Comparison of ENCODE assay signal across 21 cellular contexts in genomic region chr17:14318906-14319205, GRCh38. TPM values are rescaled to one million over a fixed set of nuclear protein-coding genes. Genes with fewer than 3 reads are reported as not detected.
DNase-seq lines count a peak whose midpoint lies in the region; ATAC-seq lines count a peak whose summit lies in the region.
"Had no signal": no experiment of that assay in that cellular context is flagged by ENCODE, and none has a peak within 500 bp of the region (broad histone marks: within the 10 kb centered on the region; RNA-seq: fewer than 3 reads in every experiment).

No MANE protein-coding gene starts in this region.

- H3K27me3 Mint-ChIP-seq in CD4-positive, CD25-positive, alpha-beta regulatory T cell: no peaks in the 10 kb centered on the region
- no peaks in the 10 kb centered on the region for H3K27me3 Mint-ChIP-seq in activated T-helper 1 cell treated with anti-CD3 and anti-CD28 coated beads, Interleukin-12 subunit alpha, Interleukin-12 subunit beta, Interleukin-2, Interleukin-4 antibody, amounts not matched to agents 30 ng/mL and 10 ng/mL and 1 ng/mL, durations not matched to agents 14 hours and 24 hours and 36 hours (ENCODE audit: insufficient read depth)
- H3K27me3 Mint-ChIP-seq in naive thymus-derived CD4-positive, alpha-beta T cell: no peaks in the 10 kb centered on the region

- H3K4me1 Mint-ChIP-seq in CD4-positive, CD25-positive, alpha-beta regulatory T cell: peaks cover 62 to 96% (median 83%) of the 10 kb centered on the region in 4 donors
- peaks cover 63% of the 10 kb centered on the region for H3K4me1 Mint-ChIP-seq in activated T-helper 1 cell treated with anti-CD3 and anti-CD28 coated beads, Interleukin-12 subunit alpha, Interleukin-12 subunit beta, Interleukin-2, Interleukin-4 antibody, amounts not matched to agents 30 ng/mL and 10 ng/mL and 1 ng/mL, durations not matched to agents 14 hours and 24 hours and 36 hours (ENCODE audit: low read depth)
- H3K4me1 Mint-ChIP-seq in naive thymus-derived CD4-positive, alpha-beta T cell: peaks cover 55 to 97% (median 95%) of the 10 kb centered on the region in 7 donors
- H3K4me1 Mint-ChIP-seq: memory B cell had no signal

- H3K4me3 ChIP-seq in CD4-positive, CD25-positive, alpha-beta regulatory T cell (ENCODE audit: low read depth, low read length): peak overlapping the region; percentile 29
- no peak overlapping the region for H3K4me3 ChIP-seq in naive thymus-derived CD4-positive, alpha-beta T cell (ENCODE audit: low read length)
- H3K4me3 ChIP-seq: coronary artery, spleen had no signal

- peak; percentile 36 for DNase-seq in activated CD4-positive, alpha-beta T cell treated with anti-CD3 and anti-CD28 coated beads for 48 hours
- DNase-seq in activated CD4-positive, alpha-beta T cell treated with anti-CD3 and anti-CD28 coated beads for 1 hour: no peak
- no peak for DNase-seq in CD4-positive, CD25-positive, alpha-beta regulatory T cell
- no peak for DNase-seq in activated T-helper 1 cell treated with anti-CD3 and anti-CD28 coated beads, Interleukin-12 subunit alpha, Interleukin-12 subunit beta, Interleukin-2, Interleukin-4 antibody, amounts not matched to agents 30 ng/mL and 10 ng/mL and 1 ng/mL, durations not matched to agents 14 hours and 24 hours and 36 hours (ENCODE audit: low spot score)
- DNase-seq in naive thymus-derived CD4-positive, alpha-beta T cell: peak in 3 of 9 donors; percentile 36 to 43 (median 39)
- DNase-seq in NCI-H2029 (lab: John Stamatoyannopoulos, UW): no peak
- no peak for DNase-seq in activated CD4-positive, CD25-positive, alpha-beta regulatory T cell (lab: John Stamatoyannopoulos, UW)
- DNase-seq: foreskin fibroblast, HFFc6, hippocampal formation, Karpas-422, NCI-H1105, NCI-H69, PC-3, spleen had no signal

- H3K9me3 ChIP-seq in CD4-positive, CD25-positive, alpha-beta regulatory T cell (ENCODE audit: control insufficient read depth in 2 of 2, low read length in 2 of 2): no peaks in the 10 kb centered on the region
- H3K9me3 ChIP-seq in naive thymus-derived CD4-positive, alpha-beta T cell (ENCODE audit: control insufficient read depth in 2 of 3, low read length in 3 of 3): no peaks in the 10 kb centered on the region
- H3K9me3 ChIP-seq: spleen had no signal

- CTCF ChIA-PET in naive thymus-derived CD4-positive, alpha-beta T cell (lab: Charles Lee): no interaction called here

- H3K27me3 ChIP-seq in CD4-positive, CD25-positive, alpha-beta regulatory T cell (ENCODE audit: control insufficient read depth, insufficient read depth, low read length): no peaks in the 10 kb centered on the region
- H3K27me3 ChIP-seq in naive thymus-derived CD4-positive, alpha-beta T cell (ENCODE audit: control insufficient read depth in 2 of 2, insufficient read depth in 2 of 2, low read length in 2 of 2): no peaks in the 10 kb centered on the region
- H3K27me3 ChIP-seq: spleen had no signal

- H3K27ac ChIP-seq in CD4-positive, CD25-positive, alpha-beta regulatory T cell (ENCODE audit: insufficient read depth, low read length, poor library complexity, severe bottlenecking): no peak overlapping the region
- H3K27ac ChIP-seq in naive thymus-derived CD4-positive, alpha-beta T cell (ENCODE audit: low read depth, low read length): no peak overlapping the region
- H3K27ac ChIP-seq: C4-2B, coronary artery, spleen had no signal

- H3K36me3 Mint-ChIP-seq in CD4-positive, CD25-positive, alpha-beta regulatory T cell: peaks cover 36% of the 10 kb centered on the region
- peaks cover 46% of the 10 kb centered on the region for H3K36me3 Mint-ChIP-seq in activated T-helper 1 cell treated with anti-CD3 and anti-CD28 coated beads, Interleukin-12 subunit alpha, Interleukin-12 subunit beta, Interleukin-2, Interleukin-4 antibody, amounts not matched to agents 30 ng/mL and 10 ng/mL and 1 ng/mL, durations not matched to agents 14 hours and 24 hours and 36 hours (ENCODE audit: low read depth)
- H3K36me3 Mint-ChIP-seq in naive thymus-derived CD4-positive, alpha-beta T cell: peaks cover 0 to 40% (median 19%) of the 10 kb centered on the region in 5 donors
- H3K36me3 Mint-ChIP-seq: memory B cell had no signal

- H3K36me3 ChIP-seq in CD4-positive, CD25-positive, alpha-beta regulatory T cell (ENCODE audit: control insufficient read depth, insufficient read depth, low read length): peaks cover 32% of the 10 kb centered on the region
- no peaks in the 10 kb centered on the region for H3K36me3 ChIP-seq in naive thymus-derived CD4-positive, alpha-beta T cell (ENCODE audit: control insufficient read depth in 2 of 3, insufficient read depth in 3 of 3, low read length in 3 of 3)

- peak in 1 of 2 donors; percentile 34 for ATAC-seq in CD4-positive, CD25-positive, alpha-beta regulatory T cell (ENCODE audit: low read depth in 2 of 2)
- peak; percentile 41 for ATAC-seq in naive thymus-derived CD4-positive, alpha-beta T cell
- no peak for ATAC-seq in GM21360 (IDR thresholded peaks at IDR 0.05; ENCODE audit: unreplicated experiment)
- ATAC-seq: PC-3 had no signal

- peaks cover 0 to 2% (median 0%) of the 10 kb centered on the region in 7 donors for H3K9me3 Mint-ChIP-seq in CD4-positive, CD25-positive, alpha-beta regulatory T cell
- no peaks in the 10 kb centered on the region for H3K9me3 Mint-ChIP-seq in activated T-helper 1 cell treated with anti-CD3 and anti-CD28 coated beads, Interleukin-12 subunit alpha, Interleukin-12 subunit beta, Interleukin-2, Interleukin-4 antibody, amounts not matched to agents 30 ng/mL and 10 ng/mL and 1 ng/mL, durations not matched to agents 14 hours and 24 hours and 36 hours
- no peaks in the 10 kb centered on the region for H3K9me3 Mint-ChIP-seq in naive thymus-derived CD4-positive, alpha-beta T cell
- H3K9me3 Mint-ChIP-seq: activated T-helper 2 cell treated with anti-CD3 and anti-CD28 coated beads, Interferon-gamma antibody, Interleukin-2, Interleukin-4, amounts not matched to agents 10 μg/mL and 5 μg/mL and 100 μg/mL, durations not matched to agents 14 hours and 24 hours and 36 hours; HFFc6; memory B cell; nephron had no signal

- peaks cover 85% of the 10 kb centered on the region for H3K4me1 ChIP-seq in CD4-positive, CD25-positive, alpha-beta regulatory T cell (ENCODE audit: control insufficient read depth, insufficient read depth, low read length, poor library complexity, severe bottlenecking)
- peaks cover 7 to 37% of the 10 kb centered on the region in 2 donors for H3K4me1 ChIP-seq in naive thymus-derived CD4-positive, alpha-beta T cell (ENCODE audit: control insufficient read depth in 2 of 2, insufficient read depth in 2 of 2, low read length in 2 of 2)

- peak overlapping the region; percentile 44 to 90 (median 60) for H3K4me3 Mint-ChIP-seq in CD4-positive, CD25-positive, alpha-beta regulatory T cell
- peak overlapping the region; percentile 37 for H3K4me3 Mint-ChIP-seq in activated T-helper 1 cell treated with anti-CD3 and anti-CD28 coated beads, Interleukin-12 subunit alpha, Interleukin-12 subunit beta, Interleukin-2, Interleukin-4 antibody, amounts not matched to agents 30 ng/mL and 10 ng/mL and 1 ng/mL, durations not matched to agents 14 hours and 24 hours and 36 hours
- H3K4me3 Mint-ChIP-seq in naive thymus-derived CD4-positive, alpha-beta T cell: peak overlapping the region; percentile 5 to 81 (median 64)
- H3K4me3 Mint-ChIP-seq: HFFc6, memory B cell, nephron had no signal

- H3K27ac Mint-ChIP-seq in CD4-positive, CD25-positive, alpha-beta regulatory T cell: peak overlapping the region; percentile 79 to 88 (median 85)
- H3K27ac Mint-ChIP-seq in activated T-helper 1 cell treated with anti-CD3 and anti-CD28 coated beads, Interleukin-12 subunit alpha, Interleukin-12 subunit beta, Interleukin-2, Interleukin-4 antibody, amounts not matched to agents 30 ng/mL and 10 ng/mL and 1 ng/mL, durations not matched to agents 14 hours and 24 hours and 36 hours: peak overlapping the region; percentile 52
- peak overlapping the region in 6 of 9 donors; percentile 29 to 77 (median 70) for H3K27ac Mint-ChIP-seq in naive thymus-derived CD4-positive, alpha-beta T cell
- H3K27ac Mint-ChIP-seq: activated T-helper 2 cell treated with anti-CD3 and anti-CD28 coated beads, Interferon-gamma antibody, Interleukin-2, Interleukin-4, amounts not matched to agents 10 μg/mL and 5 μg/mL and 100 μg/mL, durations not matched to agents 14 hours and 24 hours and 36 hours; HFFc6; memory B cell; nephron had no signal

- intact Hi-C loops in activated T-helper 1 cell treated with anti-CD3 and anti-CD28 coated beads, Interleukin-12 subunit alpha, Interleukin-12 subunit beta, Interleukin-2, Interleukin-4 antibody, amounts not matched to agents 30 ng/mL and 10 ng/mL and 1 ng/mL, durations not matched to agents 14 hours and 24 hours and 36 hours (cut with micrococcal nuclease): loop anchor here (1.0 kb wide), 1 partner anchor 18 kb away; no protein-coding TSS in a partner anchor
- intact Hi-C loops in naive thymus-derived CD4-positive, alpha-beta T cell (cut with micrococcal nuclease): no loop called here

- POLR2A ChIA-PET in naive thymus-derived CD4-positive, alpha-beta T cell (lab: Charles Lee): interaction anchor here (0.9 to 1.2 kb wide), 2 partner anchors 17 to 227 kb away, joined by 3 to 5 read pairs; no protein-coding TSS in a partner anchor

RNA-seq across cellular contexts. Expression of gene HS3ST3B1, which starts 18.0 kb away (rescaled TPM):
- total RNA-seq in CD4-positive, CD25-positive, alpha-beta regulatory T cell: 47.8 TPM
- polyA plus RNA-seq in CD4-positive, CD25-positive, alpha-beta regulatory T cell: 10 to 100 TPM; 22.7 to 36.9 (median 25.0) TPM
- total RNA-seq in activated T-helper 1 cell treated with anti-CD3 and anti-CD28 coated beads, Interleukin-12 subunit alpha, Interleukin-12 subunit beta, Interleukin-2, Interleukin-4 antibody, amounts not matched to agents 30 ng/mL and 10 ng/mL and 1 ng/mL, durations not matched to agents 14 hours and 24 hours and 36 hours: 32.3 and 33.8 TPM in 2 replicates
- total RNA-seq in naive thymus-derived CD4-positive, alpha-beta T cell: 10 to 100 TPM; 11.7 to 40.7 (median 30.8) TPM
- 10 to 100 TPM in 1 of 2 donors, 1 to 10 TPM in 1; 7.9 to 12.2 TPM for polyA plus RNA-seq in naive thymus-derived CD4-positive, alpha-beta T cell
